In genomic region chr1:110004583-110004982, GRCh38 we compare ENCODE assay signal across 8 cellular contexts. TPM values are rescaled to one million over a fixed set of nuclear protein-coding genes. Genes with fewer than 3 reads are reported as not detected.
DNase-seq lines count a peak whose midpoint lies in the region; ATAC-seq, FAIRE-seq and TF ChIP-seq lines count a peak whose summit lies in the region.

No MANE protein-coding gene starts in this region.

- no peak for FAIRE-seq in small intestine (lab: Jason Lieb, UNC)

- TF ChIP-seq RAD21 in SK-N-SH (IDR thresholded peaks at IDR 0.05; ENCODE audit: low read length): no peak

- H3K4me3 ChIP-seq in SK-N-SH (ENCODE audit: low read depth in 2 of 2, low read length in 1 of 2) (peak overlapping the region in 1 of 2 experiments; percentile 27; a peak in 2 of 4 replicates), small intestine (ENCODE audit: low read depth in 1 of 2, low read length in 2 of 2) (no peak overlapping the region)

- H3K9me3 ChIP-seq in SK-N-SH (no peaks in the 10 kb centered on the region), small intestine (ENCODE audit: control insufficient read depth, low read depth) (no peaks in the 10 kb centered on the region)

- peaks cover 81% of the 10 kb centered on the region for H3K79me2 ChIP-seq in SK-N-SH (ENCODE audit: insufficient read depth)

- H3K27ac ChIP-seq in SK-N-SH (ENCODE audit: low read depth in 2 of 2, low read length in 1 of 2) (peak overlapping the region; percentile 77 to 92), foreskin keratinocyte (peak overlapping the region; percentile 70), small intestine (ENCODE audit: low read depth in 1 of 2, low read length in 1 of 2) (peak overlapping the region in 1 of 2 donors; percentile 85)

- no peaks in the 10 kb centered on the region for H3K9me2 ChIP-seq in SK-N-SH

- H2AFZ ChIP-seq in SK-N-SH (ENCODE audit: low read depth): no peak overlapping the region

- 67% methylated on average over 1 of the region's 1 CpG for WGBS in SK-N-SH (ENCODE audit: low lambda C conversion rate)
- WGBS in small intestine, 3 donors: 0 to 36% (median 10%) methylated on average over 1 of the region's 1 CpG

- peaks cover 4% of the 10 kb centered on the region; the same call in 1 of the 2 replicates for H4K20me1 ChIP-seq in SK-N-SH (ENCODE audit: insufficient read depth)

- peaks cover 10 to 14% of the 10 kb centered on the region in 2 experiments for H3K36me3 ChIP-seq in SK-N-SH (replicated peaks in 1 of 2; ENCODE audit: control insufficient read depth in 1 of 2, insufficient read depth in 2 of 2, low read length in 1 of 2)
- peaks cover 4 to 9% of the 10 kb centered on the region in 2 donors for H3K36me3 ChIP-seq in small intestine (ENCODE audit: control insufficient read depth in 2 of 2, insufficient read depth in 2 of 2, low read length in 2 of 2)

- H3K27me3 ChIP-seq in SK-N-SH (ENCODE audit: insufficient read depth) (no peaks in the 10 kb centered on the region), foreskin keratinocyte (no peaks in the 10 kb centered on the region), small intestine (ENCODE audit: control insufficient read depth in 2 of 2, insufficient read depth in 2 of 2, low read length in 2 of 2) (no peaks in the 10 kb centered on the region)

- POLR2A ChIA-PET in SK-N-SH (lab: Yijun Ruan, JAX): no interaction called here

- CTCF ChIA-PET in SK-N-SH (lab: Yijun Ruan, JAX): interaction anchor here (0.6 to 1.0 kb wide), 3 partner anchors 7 to 472 kb away, joined by 3 to 4 read pairs (median 3); no protein-coding TSS in a partner anchor

- H3K4me2 ChIP-seq in SK-N-SH: peak overlapping the region; percentile 70

- peaks cover 32% of the 10 kb centered on the region for H3F3A ChIP-seq in SK-N-SH (replicated peaks; ENCODE audit: insufficient read depth)

- DNase-seq in NCI-H146 (lab: John Stamatoyannopoulos, UW) (peak; percentile 13), NCI-H146 treated with DMSO at 0.1 percent for 48 hours (lab: John Stamatoyannopoulos, UW; ENCODE audit: unreplicated experiment) (no peak), SK-N-SH (no peak), foreskin keratinocyte (no peak), small intestine (peak; percentile 51), HuH-7.5 (ENCODE audit: low spot score) (no peak), amygdala (lab: John Stamatoyannopoulos, UW) (no peak), GM03348 (ENCODE audit: low spot score) (no peak)

- peaks cover 26 to 30% of the 10 kb centered on the region in 2 experiments; a peak in 3 of 4 replicates for H3K4me1 ChIP-seq in SK-N-SH (ENCODE audit: control insufficient read depth in 1 of 2, insufficient read depth in 2 of 2, low read depth in 1 of 2, low read length in 1 of 2)
- peaks cover 26% of the 10 kb centered on the region for H3K4me1 ChIP-seq in foreskin keratinocyte
- H3K4me1 ChIP-seq in small intestine (ENCODE audit: control insufficient read depth in 2 of 2, insufficient read depth in 1 of 2, low read depth in 1 of 2, low read length in 1 of 2): peaks cover 2 to 6% of the 10 kb centered on the region in 2 donors

- no peak for ATAC-seq in foreskin keratinocyte

- TF ChIP-seq EP300 in SK-N-SH (IDR thresholded peaks at IDR 0.05; ENCODE audit: borderline replicate concordance in 1 of 2, low read depth in 1 of 2, low read length in 1 of 2): no peak

- H3K9ac ChIP-seq in SK-N-SH: peak overlapping the region; percentile 51; the same call in 1 of the 2 replicates

- TF ChIP-seq CTCF in SK-N-SH (IDR thresholded peaks at IDR 0.05): no peak
- no peak for TF ChIP-seq CTCF in foreskin keratinocyte (conservative IDR thresholded peaks at IDR 0.05)

TF ChIP-seq in SK-N-SH, 30 proteins besides CTCF, POLR2A, EP300 and RAD21:
- TF ChIP-seq, protein P1, sequence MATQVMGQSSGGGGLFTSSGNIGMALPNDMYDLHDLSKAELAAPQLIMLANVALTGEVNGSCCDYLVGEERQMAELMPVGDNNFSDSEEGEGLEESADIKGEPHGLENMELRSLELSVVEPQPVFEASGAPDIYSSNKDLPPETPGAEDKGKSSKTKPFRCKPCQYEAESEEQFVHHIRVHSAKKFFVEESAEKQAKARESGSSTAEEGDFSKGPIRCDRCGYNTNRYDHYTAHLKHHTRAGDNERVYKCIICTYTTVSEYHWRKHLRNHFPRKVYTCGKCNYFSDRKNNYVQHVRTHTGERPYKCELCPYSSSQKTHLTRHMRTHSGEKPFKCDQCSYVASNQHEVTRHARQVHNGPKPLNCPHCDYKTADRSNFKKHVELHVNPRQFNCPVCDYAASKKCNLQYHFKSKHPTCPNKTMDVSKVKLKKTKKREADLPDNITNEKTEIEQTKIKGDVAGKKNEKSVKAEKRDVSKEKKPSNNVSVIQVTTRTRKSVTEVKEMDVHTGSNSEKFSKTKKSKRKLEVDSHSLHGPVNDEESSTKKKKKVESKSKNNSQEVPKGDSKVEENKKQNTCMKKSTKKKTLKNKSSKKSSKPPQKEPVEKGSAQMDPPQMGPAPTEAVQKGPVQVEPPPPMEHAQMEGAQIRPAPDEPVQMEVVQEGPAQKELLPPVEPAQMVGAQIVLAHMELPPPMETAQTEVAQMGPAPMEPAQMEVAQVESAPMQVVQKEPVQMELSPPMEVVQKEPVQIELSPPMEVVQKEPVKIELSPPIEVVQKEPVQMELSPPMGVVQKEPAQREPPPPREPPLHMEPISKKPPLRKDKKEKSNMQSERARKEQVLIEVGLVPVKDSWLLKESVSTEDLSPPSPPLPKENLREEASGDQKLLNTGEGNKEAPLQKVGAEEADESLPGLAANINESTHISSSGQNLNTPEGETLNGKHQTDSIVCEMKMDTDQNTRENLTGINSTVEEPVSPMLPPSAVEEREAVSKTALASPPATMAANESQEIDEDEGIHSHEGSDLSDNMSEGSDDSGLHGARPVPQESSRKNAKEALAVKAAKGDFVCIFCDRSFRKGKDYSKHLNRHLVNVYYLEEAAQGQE (IDR thresholded peaks at IDR 0.05; ENCODE audit: low read depth, low read length): no peak
- no peak for TF ChIP-seq USF1 (IDR thresholded peaks at IDR 0.05; ENCODE audit: borderline replicate concordance, low read depth)
- no peak for TF ChIP-seq FOSL2 (IDR thresholded peaks at IDR 0.05; ENCODE audit: borderline replicate concordance, low read depth)
- no peak for TF ChIP-seq SMC3 (IDR thresholded peaks at IDR 0.05; ENCODE audit: low read depth, low read length)
- no peak for TF ChIP-seq POLR2AphosphoS5 (IDR thresholded peaks at IDR 0.05; ENCODE audit: low read depth, low read length)
- TF ChIP-seq, protein P2, sequence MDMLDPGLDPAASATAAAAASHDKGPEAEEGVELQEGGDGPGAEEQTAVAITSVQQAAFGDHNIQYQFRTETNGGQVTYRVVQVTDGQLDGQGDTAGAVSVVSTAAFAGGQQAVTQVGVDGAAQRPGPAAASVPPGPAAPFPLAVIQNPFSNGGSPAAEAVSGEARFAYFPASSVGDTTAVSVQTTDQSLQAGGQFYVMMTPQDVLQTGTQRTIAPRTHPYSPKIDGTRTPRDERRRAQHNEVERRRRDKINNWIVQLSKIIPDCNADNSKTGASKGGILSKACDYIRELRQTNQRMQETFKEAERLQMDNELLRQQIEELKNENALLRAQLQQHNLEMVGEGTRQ (IDR thresholded peaks at IDR 0.05; ENCODE audit: borderline replicate concordance, low read depth, low read length): no peak

RNA-seq across cellular contexts. Expression of gene AHCYL1, which starts 20.0 kb away (rescaled TPM):
- polyA plus RNA-seq in SK-N-SH (2012; rRNA removed) (39.7 and 49.0 TPM in 2 replicates), foreskin keratinocyte (22.1 and 25.2 TPM in 2 replicates), small intestine (100 to 1,000 TPM in 2 of 3 donors, 10 to 100 TPM in 1; 67.6 to 159 (median 111) TPM)
- polyA plus RNA-seq in SK-N-SH (2012; cell fraction: cytosol; rRNA removed): 46.8 and 49.0 TPM in 2 replicates
- 47.8 and 72.0 TPM in 2 replicates for polyA plus RNA-seq in SK-N-SH (2012; cell fraction: nucleus; rRNA removed)
- 42.6 and 45.5 TPM in 2 replicates for total RNA-seq in foreskin keratinocyte

RNA-seq across cellular contexts. Expression of gene STRIP1, which starts 29.8 kb away (rescaled TPM):
- polyA plus RNA-seq in SK-N-SH (2012; rRNA removed): 34.6 and 46.3 TPM in 2 replicates
- polyA plus RNA-seq in SK-N-SH (2012; cell fraction: cytosol; rRNA removed): 19.4 and 26.7 TPM in 2 replicates
- polyA plus RNA-seq in SK-N-SH (2012; cell fraction: nucleus; rRNA removed): 103 and 120 TPM in 2 replicates
- 28.4 and 29.3 TPM in 2 replicates for total RNA-seq in foreskin keratinocyte
- 11.8 and 12.9 TPM in 2 replicates for polyA plus RNA-seq in foreskin keratinocyte
- 10 to 100 TPM; 15.1 to 18.3 (median 18.3) TPM for polyA plus RNA-seq in small intestine

Comparison
In these comparisons a context has a peak if more than half of its experiments do, and no peak if none do; other contexts are left out.
1. DNase-seq: peak in NCI-H146 (single experiment) and small intestine (single experiment); none in NCI-H146 treated with DMSO at 0.1 percent for 48 hours (single experiment), SK-N-SH (single experiment), foreskin keratinocyte (0 of 2), HuH-7.5 (single experiment), amygdala (0 of 56) and GM03348 (single experiment).